1 cellular context compared by ENCODE assay signal in the genomic region with DNA sequence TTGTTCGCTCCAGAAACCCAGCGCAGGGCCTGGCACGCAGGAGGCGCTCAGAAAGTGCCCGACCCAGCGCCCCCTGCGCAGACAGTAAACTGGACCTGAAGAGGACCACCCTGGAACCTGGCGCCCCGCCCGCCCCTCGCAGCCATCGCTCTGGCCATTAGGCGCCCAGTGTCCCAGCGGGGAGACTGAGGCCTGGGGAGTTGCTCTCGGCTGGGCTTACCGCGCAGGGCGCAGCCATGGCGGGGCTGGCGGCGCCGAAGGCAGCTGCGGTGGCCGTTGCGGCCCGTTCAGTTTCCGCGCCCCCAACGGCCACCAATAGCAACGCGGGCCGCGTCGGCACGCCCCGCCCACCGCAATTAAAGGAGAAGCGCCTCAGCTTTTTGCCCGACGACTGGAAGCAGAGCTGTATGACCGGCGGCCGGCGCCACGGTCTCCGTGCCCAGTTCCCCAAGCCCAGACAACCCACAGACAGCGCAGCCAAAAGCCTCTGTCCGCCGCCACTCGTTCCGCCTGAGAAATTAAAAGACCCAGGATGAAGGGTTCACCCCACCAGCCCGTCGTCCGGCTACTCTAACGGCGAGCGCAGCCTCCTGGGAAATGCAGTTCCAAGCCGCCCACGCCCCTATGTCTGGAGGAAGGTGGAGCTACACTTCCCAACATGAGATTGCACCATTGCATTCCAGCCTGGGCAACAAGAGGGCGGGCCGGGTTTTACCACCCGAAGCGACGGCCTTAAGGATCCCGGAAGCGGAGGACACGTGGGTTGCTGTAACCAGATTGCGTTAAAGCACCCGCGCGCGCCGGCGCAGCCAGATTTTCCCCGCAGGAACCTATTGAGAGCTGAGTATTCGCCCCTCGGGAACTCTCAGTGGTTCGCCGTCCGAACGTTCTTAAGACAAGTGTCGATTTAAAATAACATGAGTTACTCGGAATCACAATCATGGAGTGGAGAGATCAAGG.
A peak's percentile ranks its signal among the peaks of the same experiment; 100 is the strongest.
TF ChIP-seq lines count a peak whose summit lies in the region.

A gene (minus strand): TSS at position 289 of the 960 bp plus-strand sequence. CDS start 51 bp downstream, at position 238.

TF ChIP-seq in HepG2, 621 proteins besides CTCF, POLR2A, EP300 and RAD21 (continued from another document and continues in another):
- TF ChIP-seq, protein P1, sequence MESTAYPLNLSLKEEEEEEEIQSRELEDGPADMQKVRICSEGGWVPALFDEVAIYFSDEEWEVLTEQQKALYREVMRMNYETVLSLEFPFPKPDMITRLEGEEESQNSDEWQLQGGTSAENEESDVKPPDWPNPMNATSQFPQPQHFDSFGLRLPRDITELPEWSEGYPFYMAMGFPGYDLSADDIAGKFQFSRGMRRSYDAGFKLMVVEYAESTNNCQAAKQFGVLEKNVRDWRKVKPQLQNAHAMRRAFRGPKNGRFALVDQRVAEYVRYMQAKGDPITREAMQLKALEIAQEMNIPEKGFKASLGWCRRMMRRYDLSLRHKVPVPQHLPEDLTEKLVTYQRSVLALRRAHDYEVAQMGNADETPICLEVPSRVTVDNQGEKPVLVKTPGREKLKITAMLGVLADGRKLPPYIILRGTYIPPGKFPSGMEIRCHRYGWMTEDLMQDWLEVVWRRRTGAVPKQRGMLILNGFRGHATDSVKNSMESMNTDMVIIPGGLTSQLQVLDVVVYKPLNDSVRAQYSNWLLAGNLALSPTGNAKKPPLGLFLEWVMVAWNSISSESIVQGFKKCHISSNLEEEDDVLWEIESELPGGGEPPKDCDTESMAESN (CRISPR knock-in tag; conservative IDR thresholded peaks at IDR 0.05): peak; percentile 62
- no peak for TF ChIP-seq ZZZ3 (CRISPR knock-in tag; IDR thresholded peaks at IDR 0.05; ENCODE audit: borderline replicate concordance)
- TF ChIP-seq NFE2L1 (CRISPR knock-in tag; IDR thresholded peaks at IDR 0.05; ENCODE audit: borderline replicate concordance): no peak
- no peak for TF ChIP-seq JUN (CRISPR knock-in tag; IDR thresholded peaks at IDR 0.05)
- TF ChIP-seq ZBTB21 (CRISPR knock-in tag; IDR thresholded peaks at IDR 0.05): 0 out of 2 replicates have a peak, but pooled peaks have one; percentile 16
- TF ChIP-seq ZNF780A (CRISPR knock-in tag; IDR thresholded peaks at IDR 0.05): no peak
- TF ChIP-seq SOX5 (CRISPR knock-in tag; IDR thresholded peaks at IDR 0.05; ENCODE audit: borderline replicate concordance): peak; percentile 56; the same call in 1 of the 2 replicates
- TF ChIP-seq, protein P2, sequence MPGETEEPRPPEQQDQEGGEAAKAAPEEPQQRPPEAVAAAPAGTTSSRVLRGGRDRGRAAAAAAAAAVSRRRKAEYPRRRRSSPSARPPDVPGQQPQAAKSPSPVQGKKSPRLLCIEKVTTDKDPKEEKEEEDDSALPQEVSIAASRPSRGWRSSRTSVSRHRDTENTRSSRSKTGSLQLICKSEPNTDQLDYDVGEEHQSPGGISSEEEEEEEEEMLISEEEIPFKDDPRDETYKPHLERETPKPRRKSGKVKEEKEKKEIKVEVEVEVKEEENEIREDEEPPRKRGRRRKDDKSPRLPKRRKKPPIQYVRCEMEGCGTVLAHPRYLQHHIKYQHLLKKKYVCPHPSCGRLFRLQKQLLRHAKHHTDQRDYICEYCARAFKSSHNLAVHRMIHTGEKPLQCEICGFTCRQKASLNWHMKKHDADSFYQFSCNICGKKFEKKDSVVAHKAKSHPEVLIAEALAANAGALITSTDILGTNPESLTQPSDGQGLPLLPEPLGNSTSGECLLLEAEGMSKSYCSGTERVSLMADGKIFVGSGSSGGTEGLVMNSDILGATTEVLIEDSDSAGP (CRISPR knock-in tag; IDR thresholded peaks at IDR 0.05; ENCODE audit: borderline replicate concordance): peak; percentile 100
- no peak for TF ChIP-seq ADNP (CRISPR knock-in tag; IDR thresholded peaks at IDR 0.05)
- TF ChIP-seq SNAPC2 (CRISPR knock-in tag; IDR thresholded peaks at IDR 0.05): no peak
- no peak for TF ChIP-seq SALL2 (CRISPR knock-in tag; IDR thresholded peaks at IDR 0.05)
- TF ChIP-seq ZNF619 (CRISPR knock-in tag; IDR thresholded peaks at IDR 0.05): no peak
- TF ChIP-seq ZBTB38 (CRISPR knock-in tag; IDR thresholded peaks at IDR 0.05): peak; percentile 39; the same call in 1 of the 2 replicates
- TF ChIP-seq SKI (IDR thresholded peaks at IDR 0.05; ENCODE audit: partially characterized antibody): no peak
- peak; percentile 75 for TF ChIP-seq PHF20 (CRISPR knock-in tag; IDR thresholded peaks at IDR 0.05)
- TF ChIP-seq, protein P3, sequence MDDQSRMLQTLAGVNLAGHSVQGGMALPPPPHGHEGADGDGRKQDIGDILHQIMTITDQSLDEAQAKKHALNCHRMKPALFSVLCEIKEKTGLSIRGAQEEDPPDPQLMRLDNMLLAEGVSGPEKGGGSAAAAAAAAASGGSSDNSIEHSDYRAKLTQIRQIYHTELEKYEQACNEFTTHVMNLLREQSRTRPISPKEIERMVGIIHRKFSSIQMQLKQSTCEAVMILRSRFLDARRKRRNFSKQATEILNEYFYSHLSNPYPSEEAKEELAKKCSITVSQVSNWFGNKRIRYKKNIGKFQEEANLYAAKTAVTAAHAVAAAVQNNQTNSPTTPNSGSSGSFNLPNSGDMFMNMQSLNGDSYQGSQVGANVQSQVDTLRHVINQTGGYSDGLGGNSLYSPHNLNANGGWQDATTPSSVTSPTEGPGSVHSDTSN (CRISPR knock-in tag; IDR thresholded peaks at IDR 0.05; ENCODE audit: borderline replicate concordance): peak; percentile 58; the same call in 1 of the 2 replicates
- peak; percentile 34; the same call in 1 of the 2 replicates for TF ChIP-seq ZNF44 (CRISPR knock-in tag; IDR thresholded peaks at IDR 0.05)
- TF ChIP-seq, protein P4, sequence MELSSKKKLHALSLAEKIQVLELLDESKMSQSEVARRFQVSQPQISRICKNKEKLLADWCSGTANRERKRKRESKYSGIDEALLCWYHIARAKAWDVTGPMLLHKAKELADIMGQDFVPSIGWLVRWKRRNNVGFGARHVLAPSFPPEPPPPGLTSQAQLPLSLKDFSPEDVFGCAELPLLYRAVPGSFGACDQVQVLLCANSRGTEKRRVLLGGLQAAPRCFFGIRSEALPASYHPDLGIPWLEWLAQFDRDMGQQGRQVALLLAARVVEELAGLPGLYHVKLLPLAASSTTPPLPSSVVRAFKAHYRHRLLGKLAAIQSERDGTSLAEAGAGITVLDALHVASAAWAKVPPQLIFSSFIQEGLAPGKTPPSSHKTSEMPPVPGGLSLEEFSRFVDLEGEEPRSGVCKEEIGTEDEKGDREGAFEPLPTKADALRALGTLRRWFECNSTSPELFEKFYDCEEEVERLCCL (CRISPR knock-in tag; IDR thresholded peaks at IDR 0.05; ENCODE audit: borderline replicate concordance): no peak
- no peak for TF ChIP-seq SP140L (CRISPR knock-in tag; IDR thresholded peaks at IDR 0.05; ENCODE audit: borderline replicate concordance)
- TF ChIP-seq, protein P5, sequence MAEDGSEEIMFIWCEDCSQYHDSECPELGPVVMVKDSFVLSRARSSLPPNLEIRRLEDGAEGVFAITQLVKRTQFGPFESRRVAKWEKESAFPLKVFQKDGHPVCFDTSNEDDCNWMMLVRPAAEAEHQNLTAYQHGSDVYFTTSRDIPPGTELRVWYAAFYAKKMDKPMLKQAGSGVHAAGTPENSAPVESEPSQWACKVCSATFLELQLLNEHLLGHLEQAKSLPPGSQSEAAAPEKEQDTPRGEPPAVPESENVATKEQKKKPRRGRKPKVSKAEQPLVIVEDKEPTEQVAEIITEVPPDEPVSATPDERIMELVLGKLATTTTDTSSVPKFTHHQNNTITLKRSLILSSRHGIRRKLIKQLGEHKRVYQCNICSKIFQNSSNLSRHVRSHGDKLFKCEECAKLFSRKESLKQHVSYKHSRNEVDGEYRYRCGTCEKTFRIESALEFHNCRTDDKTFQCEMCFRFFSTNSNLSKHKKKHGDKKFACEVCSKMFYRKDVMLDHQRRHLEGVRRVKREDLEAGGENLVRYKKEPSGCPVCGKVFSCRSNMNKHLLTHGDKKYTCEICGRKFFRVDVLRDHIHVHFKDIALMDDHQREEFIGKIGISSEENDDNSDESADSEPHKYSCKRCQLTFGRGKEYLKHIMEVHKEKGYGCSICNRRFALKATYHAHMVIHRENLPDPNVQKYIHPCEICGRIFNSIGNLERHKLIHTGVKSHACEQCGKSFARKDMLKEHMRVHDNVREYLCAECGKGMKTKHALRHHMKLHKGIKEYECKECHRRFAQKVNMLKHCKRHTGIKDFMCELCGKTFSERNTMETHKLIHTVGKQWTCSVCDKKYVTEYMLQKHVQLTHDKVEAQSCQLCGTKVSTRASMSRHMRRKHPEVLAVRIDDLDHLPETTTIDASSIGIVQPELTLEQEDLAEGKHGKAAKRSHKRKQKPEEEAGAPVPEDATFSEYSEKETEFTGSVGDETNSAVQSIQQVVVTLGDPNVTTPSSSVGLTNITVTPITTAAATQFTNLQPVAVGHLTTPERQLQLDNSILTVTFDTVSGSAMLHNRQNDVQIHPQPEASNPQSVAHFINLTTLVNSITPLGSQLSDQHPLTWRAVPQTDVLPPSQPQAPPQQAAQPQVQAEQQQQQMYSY (CRISPR knock-in tag; IDR thresholded peaks at IDR 0.05): peak; percentile 79
- TF ChIP-seq MYNN (CRISPR knock-in tag; IDR thresholded peaks at IDR 0.05; ENCODE audit: low read depth): no peak
- TF ChIP-seq, protein P6, sequence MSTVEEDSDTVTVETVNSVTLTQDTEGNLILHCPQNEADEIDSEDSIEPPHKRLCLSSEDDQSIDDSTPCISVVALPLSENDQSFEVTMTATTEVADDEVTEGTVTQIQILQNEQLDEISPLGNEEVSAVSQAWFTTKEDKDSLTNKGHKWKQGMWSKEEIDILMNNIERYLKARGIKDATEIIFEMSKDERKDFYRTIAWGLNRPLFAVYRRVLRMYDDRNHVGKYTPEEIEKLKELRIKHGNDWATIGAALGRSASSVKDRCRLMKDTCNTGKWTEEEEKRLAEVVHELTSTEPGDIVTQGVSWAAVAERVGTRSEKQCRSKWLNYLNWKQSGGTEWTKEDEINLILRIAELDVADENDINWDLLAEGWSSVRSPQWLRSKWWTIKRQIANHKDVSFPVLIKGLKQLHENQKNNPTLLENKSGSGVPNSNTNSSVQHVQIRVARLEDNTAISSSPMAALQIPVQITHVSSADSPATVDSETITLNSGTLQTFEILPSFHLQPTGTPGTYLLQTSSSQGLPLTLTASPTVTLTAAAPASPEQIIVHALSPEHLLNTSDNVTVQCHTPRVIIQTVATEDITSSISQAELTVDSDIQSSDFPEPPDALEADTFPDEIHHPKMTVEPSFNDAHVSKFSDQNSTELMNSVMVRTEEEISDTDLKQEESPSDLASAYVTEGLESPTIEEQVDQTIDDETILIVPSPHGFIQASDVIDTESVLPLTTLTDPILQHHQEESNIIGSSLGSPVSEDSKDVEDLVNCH (CRISPR knock-in tag; IDR thresholded peaks at IDR 0.05): no peak
- no peak for TF ChIP-seq MBD4 (IDR thresholded peaks at IDR 0.05; ENCODE audit: borderline replicate concordance, low read length)
- TF ChIP-seq MIER3 (CRISPR knock-in tag; IDR thresholded peaks at IDR 0.05; ENCODE audit: borderline replicate concordance): peak; percentile 63; the same call in 1 of the 2 replicates
- peak; percentile 81; the same call in 1 of the 2 replicates for TF ChIP-seq ZNF33A (CRISPR knock-in tag; IDR thresholded peaks at IDR 0.05; ENCODE audit: borderline replicate concordance)
- TF ChIP-seq MTA1 (CRISPR knock-in tag; IDR thresholded peaks at IDR 0.05; ENCODE audit: borderline replicate concordance): peak; percentile 41; the same call in 1 of the 2 replicates
- no peak; the same call in 1 of the 2 replicates for TF ChIP-seq EHMT2 (IDR thresholded peaks at IDR 0.05; ENCODE audit: borderline replicate concordance, low read depth, low read length)
- peak; percentile 60 for TF ChIP-seq POGZ (CRISPR knock-in tag; IDR thresholded peaks at IDR 0.05)
- no peak for TF ChIP-seq ZNF235 (CRISPR knock-in tag; IDR thresholded peaks at IDR 0.05; ENCODE audit: borderline replicate concordance)
- TF ChIP-seq, protein P7, sequence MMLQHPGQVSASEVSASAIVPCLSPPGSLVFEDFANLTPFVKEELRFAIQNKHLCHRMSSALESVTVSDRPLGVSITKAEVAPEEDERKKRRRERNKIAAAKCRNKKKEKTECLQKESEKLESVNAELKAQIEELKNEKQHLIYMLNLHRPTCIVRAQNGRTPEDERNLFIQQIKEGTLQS (CRISPR knock-in tag; IDR thresholded peaks at IDR 0.05): peak; percentile 76
- peak; percentile 31; the same call in 1 of the 2 replicates for TF ChIP-seq REPIN1 (CRISPR knock-in tag; IDR thresholded peaks at IDR 0.05; ENCODE audit: borderline replicate concordance, low read depth)
- TF ChIP-seq ISL2 (CRISPR knock-in tag; IDR thresholded peaks at IDR 0.05): peak; percentile 19; the same call in 1 of the 2 replicates
- TF ChIP-seq, protein P8, sequence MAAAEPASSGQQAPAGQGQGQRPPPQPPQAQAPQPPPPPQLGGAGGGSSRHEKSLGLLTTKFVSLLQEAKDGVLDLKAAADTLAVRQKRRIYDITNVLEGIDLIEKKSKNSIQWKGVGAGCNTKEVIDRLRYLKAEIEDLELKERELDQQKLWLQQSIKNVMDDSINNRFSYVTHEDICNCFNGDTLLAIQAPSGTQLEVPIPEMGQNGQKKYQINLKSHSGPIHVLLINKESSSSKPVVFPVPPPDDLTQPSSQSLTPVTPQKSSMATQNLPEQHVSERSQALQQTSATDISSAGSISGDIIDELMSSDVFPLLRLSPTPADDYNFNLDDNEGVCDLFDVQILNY (CRISPR knock-in tag; conservative IDR thresholded peaks at IDR 0.05): peak; percentile 97
- TF ChIP-seq, protein P9, sequence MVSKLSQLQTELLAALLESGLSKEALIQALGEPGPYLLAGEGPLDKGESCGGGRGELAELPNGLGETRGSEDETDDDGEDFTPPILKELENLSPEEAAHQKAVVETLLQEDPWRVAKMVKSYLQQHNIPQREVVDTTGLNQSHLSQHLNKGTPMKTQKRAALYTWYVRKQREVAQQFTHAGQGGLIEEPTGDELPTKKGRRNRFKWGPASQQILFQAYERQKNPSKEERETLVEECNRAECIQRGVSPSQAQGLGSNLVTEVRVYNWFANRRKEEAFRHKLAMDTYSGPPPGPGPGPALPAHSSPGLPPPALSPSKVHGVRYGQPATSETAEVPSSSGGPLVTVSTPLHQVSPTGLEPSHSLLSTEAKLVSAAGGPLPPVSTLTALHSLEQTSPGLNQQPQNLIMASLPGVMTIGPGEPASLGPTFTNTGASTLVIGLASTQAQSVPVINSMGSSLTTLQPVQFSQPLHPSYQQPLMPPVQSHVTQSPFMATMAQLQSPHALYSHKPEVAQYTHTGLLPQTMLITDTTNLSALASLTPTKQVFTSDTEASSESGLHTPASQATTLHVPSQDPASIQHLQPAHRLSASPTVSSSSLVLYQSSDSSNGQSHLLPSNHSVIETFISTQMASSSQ (IDR thresholded peaks at IDR 0.05; ENCODE audit: low read depth): peak; percentile 45; the same call in 1 of the 2 replicates
- TF ChIP-seq, protein P9 (CRISPR knock-in tag; IDR thresholded peaks at IDR 0.05; ENCODE audit: borderline replicate concordance): peak; percentile 27; the same call in 1 of the 2 replicates
- no peak for TF ChIP-seq TCF7 (IDR thresholded peaks at IDR 0.05; ENCODE audit: low read depth)
